33 cellular contexts compared by ENCODE assay signal in the genomic region with DNA sequence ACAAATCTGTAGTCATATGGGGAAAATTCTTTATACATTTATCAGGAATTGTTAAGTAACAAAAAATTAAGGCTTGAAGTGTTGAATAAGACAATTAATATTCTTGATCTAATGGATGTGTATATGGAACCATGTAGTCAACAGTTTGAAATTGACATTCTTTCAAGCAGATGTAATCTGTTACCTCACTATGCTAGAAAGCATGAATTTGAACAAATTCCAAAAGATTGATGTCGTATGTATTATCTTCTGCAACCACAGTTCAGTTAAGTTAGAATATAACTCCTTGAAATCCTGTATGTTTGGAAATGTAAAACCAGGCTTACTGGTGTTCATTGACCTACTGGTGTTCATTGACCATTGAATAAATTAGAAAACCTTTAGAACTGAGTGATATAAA. TPM values are rescaled to one million over a fixed set of nuclear protein-coding genes. Genes with fewer than 3 reads are reported as not detected.
DNase-seq lines count a peak whose midpoint lies in the region; ATAC-seq and TF ChIP-seq lines count a peak whose summit lies in the region.
"Had no signal": no experiment of that assay in that cellular context is flagged by ENCODE, and none has a peak within 500 bp of the region (broad histone marks: within the 10 kb centered on the region; RNA-seq: fewer than 3 reads in every experiment).

No MANE protein-coding gene starts in this region.

- DNase-seq in SK-N-SH (no peak), T-helper 17 cell (no peak), fibroblast of lung (ENCODE audit: low read depth in 2 of 2) (peak; percentile 27 to 41), renal cortical epithelial cell (ENCODE audit: low read depth) (peak; percentile 34), DMS79 treated with DMSO at 0.1 percent for 48 hours (lab: John Stamatoyannopoulos, UW) (no peak)
- DNase-seq in activated T-cell treated with anti-CD3 and anti-CD28 coated beads, Interleukin-2, amount 50 U/mL, for 24 hours, result no peak
- DNase-seq: activated CD4-positive, alpha-beta T cell treated with anti-CD3 and anti-CD28 coated beads for 1 hour; activated CD8-positive, alpha-beta memory T cell treated with anti-CD3 and anti-CD28 coated beads, Interleukin-2, amount 50 U/mL, for 48 hours; activated CD8-positive, alpha-beta T cell treated with anti-CD3 and anti-CD28 coated beads for 36 hours; CD4-positive, alpha-beta memory T cell; effector CD4-positive, alpha-beta T cell; H7; left cardiac atrium; mucosa of descending colon; MV-4-11; NCI-H1436; NCI-H2081; NCI-H2227 treated with DMSO at 0.1 percent for 48 hours; NCI-H526 treated with DMSO at 0.1 percent for 48 hours; PC-9; SHP77; stimulated activated naive CD4-positive, alpha-beta T cell had no signal

- H3K4me3 ChIP-seq in SK-N-SH (ENCODE audit: low read depth in 2 of 2, low read length in 1 of 2), result no peak overlapping the region
- H3K4me3 ChIP-seq in fibroblast of lung (replicated peaks in 1 of 4; ENCODE audit: control extremely low read depth in 1 of 4, insufficient read depth in 1 of 4, low read depth in 3 of 4, low read length in 4 of 4), result no peak overlapping the region
- H3K4me3 ChIP-seq: mucosa of descending colon, PC-9, skin epidermis had no signal

- H2AFZ ChIP-seq in SK-N-SH (ENCODE audit: low read depth) (no peak overlapping the region), fibroblast of lung (ENCODE audit: low read length) (no peak overlapping the region)
- H2AFZ ChIP-seq: PC-9 had no signal

- H3K27me3 ChIP-seq in SK-N-SH (ENCODE audit: insufficient read depth), result no peaks in the 10 kb centered on the region
- H3K27me3 ChIP-seq in fibroblast of lung (ENCODE audit: control insufficient read depth, insufficient read depth, low read length), result no peaks in the 10 kb centered on the region
- H3K27me3 ChIP-seq: foreskin keratinocyte had no signal

- H4K20me1 ChIP-seq in SK-N-SH (ENCODE audit: insufficient read depth) (no peaks in the 10 kb centered on the region), fibroblast of lung (ENCODE audit: control insufficient read depth, extremely low read depth, insufficient read depth, low read length) (no peaks in the 10 kb centered on the region)

- no peak overlapping the region for H3K4me2 ChIP-seq in SK-N-SH
- H3K4me2 ChIP-seq in fibroblast of lung (ENCODE audit: extremely low read depth, insufficient read depth, low read length), result no peak overlapping the region
- H3K4me2 ChIP-seq: PC-9 had no signal

- H3F3A ChIP-seq in SK-N-SH (replicated peaks; ENCODE audit: insufficient read depth), result no peaks in the 10 kb centered on the region

- peaks cover 7% of the 10 kb centered on the region for H3K36me3 Mint-ChIP-seq in T-helper 17 cell (ENCODE audit: low read depth)
- peaks cover 70% of the 10 kb centered on the region for H3K36me3 Mint-ChIP-seq in activated T-cell treated with anti-CD3 and anti-CD28 coated beads, Interleukin-2, amount 50 U/mL, for 24 hours (ENCODE audit: low read depth)

- H3K4me3 Mint-ChIP-seq in T-helper 17 cell, result no peak overlapping the region
- H3K4me3 Mint-ChIP-seq in activated T-cell treated with anti-CD3 and anti-CD28 coated beads, Interleukin-2, amount 50 U/mL, for 24 hours, result no peak overlapping the region
- H3K4me3 Mint-ChIP-seq: activated CD8-positive, alpha-beta T cell treated with anti-CD3 and anti-CD28 coated beads for 36 hours; activated naive CD4-positive, alpha-beta T cell treated with anti-CD3 and anti-CD28 coated beads, Interleukin-2, amount 50 U/mL, for 24 hours; B cell; CD4-positive, alpha-beta memory T cell; nephron; T-helper 2 cell treated with Interferon-gamma antibody and Interleukin-4, amounts not matched to agents 5 μg/mL and 100 μg/mL, for 36 hours had no signal

- H3K27ac ChIP-seq in SK-N-SH (ENCODE audit: low read depth in 2 of 2, low read length in 1 of 2) (no peak overlapping the region), fibroblast of lung (ENCODE audit: insufficient read depth, low read length) (no peak overlapping the region)
- H3K27ac ChIP-seq: 22Rv1, epithelial cell of prostate, foreskin keratinocyte, PC-9, skin epidermis had no signal

- H3K9ac ChIP-seq in SK-N-SH (no peak overlapping the region), fibroblast of lung (ENCODE audit: insufficient read depth, low read length) (no peak overlapping the region)

- TF ChIP-seq CTCF in SK-N-SH (IDR thresholded peaks at IDR 0.05), result no peak
- TF ChIP-seq CTCF in fibroblast of lung (conservative IDR thresholded peaks at IDR 0.05 in 1 of 2, IDR thresholded peaks at IDR 0.05 in 1 of 2; ENCODE audit: low read depth in 1 of 2, low read length in 2 of 2), result no peak

- no peaks in the 10 kb centered on the region; the same call in 1 of the 2 replicates for H3K79me2 ChIP-seq in SK-N-SH (ENCODE audit: insufficient read depth)
- no peaks in the 10 kb centered on the region for H3K79me2 ChIP-seq in fibroblast of lung (ENCODE audit: control insufficient read depth, insufficient read depth, low read length)

- WGBS in SK-N-SH (ENCODE audit: low lambda C conversion rate), result 86% methylated on average over 1 of the region's 1 CpG

- no peaks in the 10 kb centered on the region for H3K9me2 ChIP-seq in SK-N-SH

- H3K4me1 ChIP-seq in SK-N-SH (ENCODE audit: control insufficient read depth in 1 of 2, insufficient read depth in 2 of 2, low read depth in 1 of 2, low read length in 1 of 2) (no peaks in the 10 kb centered on the region; a peak in 1 of 4 replicates), fibroblast of lung (ENCODE audit: control insufficient read depth, extremely low read depth, insufficient read depth, low read length) (no peaks in the 10 kb centered on the region)

- no peak for TF ChIP-seq RAD21 in SK-N-SH (IDR thresholded peaks at IDR 0.05; ENCODE audit: low read length)

- H3K27ac Mint-ChIP-seq in T-helper 17 cell, result peak overlapping the region; percentile 8
- no peak overlapping the region for H3K27ac Mint-ChIP-seq in activated T-cell treated with anti-CD3 and anti-CD28 coated beads, Interleukin-2, amount 50 U/mL, for 24 hours
- H3K27ac Mint-ChIP-seq: activated CD8-positive, alpha-beta T cell treated with anti-CD3 and anti-CD28 coated beads for 36 hours; activated naive CD4-positive, alpha-beta T cell treated with anti-CD3 and anti-CD28 coated beads, Interleukin-2, amount 50 U/mL, for 24 hours; activated T-helper 2 cell treated with anti-CD3 and anti-CD28 coated beads, Interferon-gamma antibody, Interleukin-2, Interleukin-4, amounts not matched to agents 10 μg/mL and 5 μg/mL and 100 μg/mL, durations not matched to agents 14 hours and 24 hours and 36 hours; B cell; CD4-positive, alpha-beta memory T cell; nephron had no signal

- CTCF ChIA-PET in SK-N-SH (lab: Yijun Ruan, JAX), result no interaction called here

- TF ChIP-seq EP300 in SK-N-SH (IDR thresholded peaks at IDR 0.05; ENCODE audit: borderline replicate concordance in 1 of 2, low read depth in 1 of 2, low read length in 1 of 2), result no peak

- H3K36me3 ChIP-seq in SK-N-SH (replicated peaks in 1 of 2; ENCODE audit: control insufficient read depth in 1 of 2, insufficient read depth in 2 of 2, low read length in 1 of 2) (peaks cover 0 to 32% of the 10 kb centered on the region in 2 experiments), fibroblast of lung (ENCODE audit: control insufficient read depth, insufficient read depth, low read length) (peaks cover 4% of the 10 kb centered on the region)

- POLR2A ChIA-PET in SK-N-SH (lab: Yijun Ruan, JAX), result no interaction called here

- no peaks in the 10 kb centered on the region for H3K9me3 Mint-ChIP-seq in activated T-cell treated with anti-CD3 and anti-CD28 coated beads, Interleukin-2, amount 50 U/mL, for 24 hours
- H3K9me3 Mint-ChIP-seq: activated CD8-positive, alpha-beta T cell treated with anti-CD3 and anti-CD28 coated beads for 36 hours; activated naive CD4-positive, alpha-beta T cell treated with anti-CD3 and anti-CD28 coated beads, Interleukin-2, amount 50 U/mL, for 24 hours; activated T-helper 2 cell treated with anti-CD3 and anti-CD28 coated beads, Interferon-gamma antibody, Interleukin-2, Interleukin-4, amounts not matched to agents 10 μg/mL and 5 μg/mL and 100 μg/mL, durations not matched to agents 14 hours and 24 hours and 36 hours; CD4-positive, alpha-beta memory T cell; nephron; T-helper 2 cell treated with Interferon-gamma antibody and Interleukin-4, amounts not matched to agents 5 μg/mL and 100 μg/mL, for 36 hours had no signal

- H3K9me3 ChIP-seq in SK-N-SH (no peaks in the 10 kb centered on the region), T-helper 17 cell (ENCODE audit: control insufficient read depth, low read length, poor library complexity, severe bottlenecking) (no peaks in the 10 kb centered on the region), fibroblast of lung (ENCODE audit: control insufficient read depth, insufficient read depth, low read depth, low read length) (no peaks in the 10 kb centered on the region)
- H3K9me3 ChIP-seq: mucosa of descending colon had no signal

- no peaks in the 10 kb centered on the region for H3K27me3 Mint-ChIP-seq in T-helper 17 cell
- no peaks in the 10 kb centered on the region for H3K27me3 Mint-ChIP-seq in activated T-cell treated with anti-CD3 and anti-CD28 coated beads, Interleukin-2, amount 50 U/mL, for 24 hours
- H3K27me3 Mint-ChIP-seq: activated CD8-positive, alpha-beta T cell treated with anti-CD3 and anti-CD28 coated beads for 36 hours; activated naive CD4-positive, alpha-beta T cell treated with anti-CD3 and anti-CD28 coated beads, Interleukin-2, amount 50 U/mL, for 24 hours; B cell; CD4-positive, alpha-beta memory T cell had no signal

- peaks cover 5% of the 10 kb centered on the region for H3K4me1 Mint-ChIP-seq in T-helper 17 cell
- peaks cover 3% of the 10 kb centered on the region for H3K4me1 Mint-ChIP-seq in activated T-cell treated with anti-CD3 and anti-CD28 coated beads, Interleukin-2, amount 50 U/mL, for 24 hours (ENCODE audit: low read depth)
- H3K4me1 Mint-ChIP-seq: activated naive CD4-positive, alpha-beta T cell treated with anti-CD3 and anti-CD28 coated beads, Interleukin-2, amount 50 U/mL, for 24 hours; CD4-positive, alpha-beta memory T cell; nephron had no signal

- ATAC-seq in SK-N-SH treated with all-trans-retinoic acid at 6 μM for 48 hours (no peak), T-helper 17 cell (no peak), HG03045 (IDR thresholded peaks at IDR 0.05; ENCODE audit: unreplicated experiment) (no peak)
- ATAC-seq: activated CD8-positive, alpha-beta T cell treated with anti-CD3 and anti-CD28 coated beads for 36 hours; foreskin keratinocyte; left cardiac atrium; mucosa of descending colon had no signal

RNA-seq across cellular contexts. Expression of a gene that starts 16.1 kb away (rescaled TPM):
- polyA plus RNA-seq in SK-N-SH (2012; rRNA removed), result 3.5 and 4.0 TPM in 2 replicates
- polyA plus RNA-seq in SK-N-SH (2012; cell fraction: cytosol; rRNA removed), result 3.7 and 5.1 TPM in 2 replicates
- polyA plus RNA-seq in SK-N-SH (2012; cell fraction: nucleus; rRNA removed), result 9.5 and 12.5 TPM in 2 replicates
- total RNA-seq in T-helper 17 cell, result 10 to 100 TPM in 1 of 2 donors, 1 to 10 TPM in 1; 8.3 to 11.5 TPM
- total RNA-seq in fibroblast of lung, result 15.4 and 17.2 TPM in 2 replicates
- 3.1 and 6.6 TPM in 2 replicates for polyA plus RNA-seq in fibroblast of lung
- polyA plus RNA-seq in fibroblast of lung (2012), result 3.6 and 6.2 TPM in 2 replicates
- polyA minus RNA-seq in fibroblast of lung (ENCODE audit: low replicate concordance), result 0.11 TPM in 1 of 2 replicates, not detected in the other
- 9.7 and 10.2 TPM in 2 replicates for total RNA-seq in renal cortical epithelial cell

RNA-seq across cellular contexts. Expression of a gene that starts 16.4 kb away (rescaled TPM):
- polyA plus RNA-seq in SK-N-SH (2012; rRNA removed) (24.2 and 26.9 TPM in 2 replicates), fibroblast of lung (54.7 and 56.0 TPM in 2 replicates)
- 33.2 and 35.1 TPM in 2 replicates for polyA plus RNA-seq in SK-N-SH (2012; cell fraction: cytosol; rRNA removed)
- 15.5 and 23.3 TPM in 2 replicates for polyA plus RNA-seq in SK-N-SH (2012; cell fraction: nucleus; rRNA removed)
- total RNA-seq in T-helper 17 cell (10 to 100 TPM; 47.6 to 55.1 TPM), fibroblast of lung (65.2 and 82.6 TPM in 2 replicates), renal cortical epithelial cell (103 and 134 TPM in 2 replicates)
- 41.3 and 43.2 TPM in 2 replicates for polyA plus RNA-seq in fibroblast of lung (2012)
- polyA minus RNA-seq in fibroblast of lung (ENCODE audit: low replicate concordance), result 7.7 and 8.0 TPM in 2 replicates

Comparison
In these comparisons a context has a peak if more than half of its experiments do, and no peak if none do; other contexts are left out.
1. DNase-seq: peak in fibroblast of lung (2 of 2) and renal cortical epithelial cell (single experiment); none in SK-N-SH (single experiment), T-helper 17 cell (0 of 3), activated T-cell treated with anti-CD3 and anti-CD28 coated beads, Interleukin-2, amount 50 U/mL, for 24 hours (single experiment) and DMS79 treated with DMSO at 0.1 percent for 48 hours (single experiment).